8 cellular contexts compared by ENCODE assay signal in the genomic region with DNA sequence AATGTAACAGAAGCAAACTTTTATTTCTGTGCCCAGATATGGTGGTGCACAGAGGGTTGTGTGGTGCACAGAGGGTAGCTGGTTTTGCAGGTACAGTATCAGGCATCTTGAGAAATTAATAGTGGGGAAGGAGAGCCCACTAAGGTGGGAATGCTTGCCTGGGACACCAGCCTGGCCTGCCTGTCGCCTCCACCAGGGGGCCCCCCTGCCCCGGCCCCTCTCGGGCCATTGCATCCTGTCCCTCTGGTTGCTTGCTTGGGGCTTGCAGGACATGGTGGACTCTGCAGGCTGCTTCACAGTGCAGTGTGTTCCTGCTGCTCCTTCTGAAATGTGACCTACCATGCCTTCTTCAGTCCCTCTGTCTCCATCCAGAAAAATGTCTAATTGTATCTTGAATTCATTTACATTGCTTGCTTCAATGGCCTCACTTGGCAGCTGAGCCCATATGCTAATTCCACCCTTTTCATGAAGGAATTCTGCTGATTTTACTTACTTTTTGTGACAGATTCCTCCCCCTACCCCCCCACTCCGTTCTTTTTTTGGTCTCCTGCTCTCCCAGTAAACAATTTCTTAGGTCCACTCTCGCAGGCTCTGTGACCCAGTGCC.
A peak's percentile ranks its signal among the peaks of the same experiment; 100 is the strongest.
DNase-seq lines count a peak whose midpoint lies in the region; ATAC-seq and TF ChIP-seq lines count a peak whose summit lies in the region.

No MANE protein-coding gene starts in this region.

- H3K4me1 Mint-ChIP-seq in activated CD4-positive, alpha-beta T cell treated with anti-CD3 and anti-CD28 coated beads for 36 hours: peaks cover 5% of the 10 kb centered on the region
- H3K4me1 Mint-ChIP-seq in stimulated activated naive CD8-positive, alpha-beta T cell treated with anti-CD3 and anti-CD28 coated beads, Interleukin-15, amount 100 ng/mL, for 72 hours: peaks cover 19% of the 10 kb centered on the region

- no peak overlapping the region for H3K4me3 ChIP-seq in body of pancreas

- ATAC-seq in activated CD4-positive, alpha-beta T cell treated with anti-CD3 and anti-CD28 coated beads for 36 hours: peak; percentile 36
- ATAC-seq in body of pancreas: peak; percentile 71
- ATAC-seq in stimulated activated naive CD8-positive, alpha-beta T cell treated with anti-CD3 and anti-CD28 coated beads, Interleukin-15, amount 100 ng/mL, for 72 hours: peak; percentile 64

- WGBS in body of pancreas, 2 donors: 46 to 47% methylated on average over 3 to 5 of the region's 5 CpGs

- H3K27me3 ChIP-seq in body of pancreas: no peaks in the 10 kb centered on the region

- no peak overlapping the region for H3K27ac ChIP-seq in body of pancreas

- CTCF ChIA-PET in activated CD4-positive, alpha-beta T cell treated with anti-CD3 and anti-CD28 coated beads for 36 hours (lab: Charles Lee): interaction anchor here (0.6 to 1.4 kb wide), 10 partner anchors 8 to 1260 kb away, joined by 3 to 4 read pairs (median 3); no protein-coding TSS in a partner anchor

- no peak overlapping the region for H3K4me3 Mint-ChIP-seq in activated CD4-positive, alpha-beta T cell treated with anti-CD3 and anti-CD28 coated beads for 36 hours
- H3K4me3 Mint-ChIP-seq in stimulated activated naive CD8-positive, alpha-beta T cell treated with anti-CD3 and anti-CD28 coated beads, Interleukin-15, amount 100 ng/mL, for 72 hours: no peak overlapping the region

- intact Hi-C loops in activated CD4-positive, alpha-beta T cell treated with anti-CD3 and anti-CD28 coated beads for 36 hours (cut with DNase I, micrococcal nuclease): loop anchor here in 1 of 2 experiments (2.0 kb wide), 1 partner anchor 96 kb away; no protein-coding TSS in a partner anchor
- intact Hi-C loops in body of pancreas (cut with DNase I): no loop called here

- H3K9me3 Mint-ChIP-seq in activated CD4-positive, alpha-beta T cell treated with anti-CD3 and anti-CD28 coated beads for 36 hours (ENCODE audit: low read depth): peaks cover 14% of the 10 kb centered on the region
- peaks cover 0 to 10% of the 10 kb centered on the region in 2 donors for H3K9me3 Mint-ChIP-seq in stimulated activated naive CD8-positive, alpha-beta T cell treated with anti-CD3 and anti-CD28 coated beads, Interleukin-15, amount 100 ng/mL, for 72 hours

- POLR2A ChIA-PET in activated CD4-positive, alpha-beta T cell treated with anti-CD3 and anti-CD28 coated beads for 36 hours (lab: Charles Lee): no interaction called here

- no peaks in the 10 kb centered on the region for H3K36me3 ChIP-seq in body of pancreas (replicated peaks in 1 of 2; ENCODE audit: insufficient read depth in 1 of 2, low read depth in 2 of 2)

- TF ChIP-seq POLR2A in body of pancreas (IDR thresholded peaks at IDR 0.05): no peak

- H3K4me1 ChIP-seq in body of pancreas: no peaks in the 10 kb centered on the region

- H3K27me3 Mint-ChIP-seq in activated CD4-positive, alpha-beta T cell treated with anti-CD3 and anti-CD28 coated beads for 36 hours: no peaks in the 10 kb centered on the region
- no peaks in the 10 kb centered on the region for H3K27me3 Mint-ChIP-seq in stimulated activated naive CD8-positive, alpha-beta T cell treated with anti-CD3 and anti-CD28 coated beads, Interleukin-15, amount 100 ng/mL, for 72 hours

- no peaks in the 10 kb centered on the region for H3K9me3 ChIP-seq in body of pancreas

- peaks cover 10% of the 10 kb centered on the region for H3K36me3 Mint-ChIP-seq in activated CD4-positive, alpha-beta T cell treated with anti-CD3 and anti-CD28 coated beads for 36 hours (ENCODE audit: low read depth)

- no peak overlapping the region for H3K27ac Mint-ChIP-seq in activated CD4-positive, alpha-beta T cell treated with anti-CD3 and anti-CD28 coated beads for 36 hours
- peak overlapping the region in 1 of 2 donors; percentile 67 for H3K27ac Mint-ChIP-seq in stimulated activated naive CD8-positive, alpha-beta T cell treated with anti-CD3 and anti-CD28 coated beads, Interleukin-15, amount 100 ng/mL, for 72 hours

- peak; percentile 54 for DNase-seq in activated CD4-positive, alpha-beta T cell treated with anti-CD3 and anti-CD28 coated beads for 36 hours
- no peak for DNase-seq in activated CD4-positive, alpha-beta T cell treated with anti-CD3 and anti-CD28 coated beads for 1 hour
- peak; percentile 70 for DNase-seq in OCI-M1 (lab: John Stamatoyannopoulos, UW)
- peak; percentile 26 to 62 (median 47) for DNase-seq in body of pancreas
- peak; percentile 11 for DNase-seq in inferior parietal cortex (ENCODE audit: extremely low spot score)
- DNase-seq in stimulated activated naive CD8-positive, alpha-beta T cell treated with anti-CD3 and anti-CD28 coated beads, Interleukin-15, amount 100 ng/mL, for 72 hours: peak; percentile 9 to 28
- no peak for DNase-seq in cerebellar nuclear complex (lab: John Stamatoyannopoulos, UW)
- DNase-seq in DMS79 treated with DMSO at 0.1 percent for 48 hours (lab: John Stamatoyannopoulos, UW): no peak

- TF ChIP-seq CTCF in body of pancreas (IDR thresholded peaks at IDR 0.05): peak; percentile 48 to 72 (median 67)

Comparison
In these comparisons a context has a peak if more than half of its experiments do, and no peak if none do; other contexts are left out.
1. DNase-seq: peak in activated CD4-positive, alpha-beta T cell treated with anti-CD3 and anti-CD28 coated beads for 36 hours (single experiment), OCI-M1 (single experiment), body of pancreas (4 of 4), inferior parietal cortex (single experiment) and stimulated activated naive CD8-positive, alpha-beta T cell treated with anti-CD3 and anti-CD28 coated beads, Interleukin-15, amount 100 ng/mL, for 72 hours (2 of 2); none in activated CD4-positive, alpha-beta T cell treated with anti-CD3 and anti-CD28 coated beads for 1 hour (single experiment), cerebellar nuclear complex (0 of 2) and DMS79 treated with DMSO at 0.1 percent for 48 hours (single experiment).
2. Peak in every context shown above with its lines, with median percentiles within 50 percentile points of each other: ATAC-seq.